8 cellular contexts compared by ENCODE assay signal in the genomic region with DNA sequence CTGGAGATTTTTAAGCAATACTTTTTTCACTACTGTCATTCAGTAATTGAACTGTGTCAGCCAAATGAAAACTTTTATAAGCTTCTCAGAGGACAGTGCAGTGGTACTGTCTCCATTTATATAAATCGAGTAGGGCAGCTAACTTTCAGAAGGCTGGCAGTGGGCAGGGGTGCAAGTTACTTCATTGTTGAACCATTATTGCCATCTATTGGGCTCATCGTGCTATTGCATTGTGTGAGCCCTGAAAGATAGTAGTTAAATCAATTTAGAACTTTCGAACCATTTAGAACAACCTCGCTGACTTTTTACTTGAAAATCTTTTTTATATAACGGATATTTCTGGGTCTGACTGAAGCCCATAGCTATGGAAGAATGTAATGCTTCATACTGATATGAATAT.
DNase-seq lines count a peak whose midpoint lies in the region; ATAC-seq and TF ChIP-seq lines count a peak whose summit lies in the region.

No MANE protein-coding gene starts in this region.

- no peaks in the 10 kb centered on the region for H3K9me3 Mint-ChIP-seq in endothelial cell (ENCODE audit: unreplicated experiment)

- H3K9me3 ChIP-seq in SJCRH30 (replicated peaks): no peaks in the 10 kb centered on the region
- H3K9me3 ChIP-seq in mucosa of descending colon: no peaks in the 10 kb centered on the region

- no peaks in the 10 kb centered on the region for H3K27me3 ChIP-seq in SJCRH30

- no peaks in the 10 kb centered on the region for H3K4me1 Mint-ChIP-seq in endothelial cell (ENCODE audit: unreplicated experiment)

- no peak overlapping the region for H3K27ac ChIP-seq in SJCRH30

- TF ChIP-seq POLR2A in NB4 (IDR thresholded peaks at IDR 0.05; ENCODE audit: extremely low read depth, insufficient read length): no peak

- ATAC-seq in GM18502 (IDR thresholded peaks at IDR 0.05; ENCODE audit: poor library complexity, unreplicated experiment): peak; percentile 59
- ATAC-seq in mucosa of descending colon: peak; percentile 57
- ATAC-seq in GM21786 (IDR thresholded peaks at IDR 0.05; ENCODE audit: unreplicated experiment): no peak
- no peak for ATAC-seq in GM19035 (IDR thresholded peaks at IDR 0.05; ENCODE audit: unreplicated experiment)

- TF ChIP-seq CTCF in NB4 (IDR thresholded peaks at IDR 0.05; ENCODE audit: low read depth, low read length) (peak; percentile 73), endothelial cell (IDR thresholded peaks at IDR 0.05; ENCODE audit: unreplicated experiment) (peak; percentile 78), mucosa of descending colon (IDR thresholded peaks at IDR 0.05) (peak; percentile 45)

- no peak overlapping the region for H3K4me3 Mint-ChIP-seq in endothelial cell (ENCODE audit: unreplicated experiment)

- DNase-seq in AG20443 (ENCODE audit: low spot score): peak; percentile 47
- DNase-seq in NB4 (ENCODE audit: low read depth): peak; percentile 76
- peak; percentile 43 to 75 for DNase-seq in SJCRH30
- peak; percentile 55 for DNase-seq in endothelial cell (ENCODE audit: low spot score)
- peak in 1 of 3 donors; percentile 50 for DNase-seq in mucosa of descending colon

- intact Hi-C loops in mucosa of descending colon (cut with DNase I, micrococcal nuclease): loop anchor here (5.0 kb wide), 1 partner anchor 679 kb away; no protein-coding TSS in a partner anchor

- H3K27ac Mint-ChIP-seq in endothelial cell (ENCODE audit: unreplicated experiment): no peak overlapping the region

- no peaks in the 10 kb centered on the region for H3K36me3 Mint-ChIP-seq in endothelial cell (ENCODE audit: low read depth, unreplicated experiment)

- H3K27me3 Mint-ChIP-seq in endothelial cell (ENCODE audit: unreplicated experiment): no peaks in the 10 kb centered on the region

- H3K4me3 ChIP-seq in NB4 (ENCODE audit: low read depth, low read length): no peak overlapping the region
- no peak overlapping the region for H3K4me3 ChIP-seq in SJCRH30
- no peak overlapping the region for H3K4me3 ChIP-seq in mucosa of descending colon

- H3K4me1 ChIP-seq in SJCRH30 (no peaks in the 10 kb centered on the region), mucosa of descending colon (ENCODE audit: low read depth) (no peaks in the 10 kb centered on the region)

- no peaks in the 10 kb centered on the region for H3K36me3 ChIP-seq in SJCRH30
- no peaks in the 10 kb centered on the region for H3K36me3 ChIP-seq in mucosa of descending colon (ENCODE audit: low read depth)

Comparison
In these comparisons a context has a peak if more than half of its experiments do, and no peak if none do; other contexts are left out.
1. ATAC-seq: peak in GM18502 (single experiment) and mucosa of descending colon (single experiment); none in GM21786 (single experiment) and GM19035 (single experiment).
2. Peak in every context shown above with its lines, with median percentiles within 50 percentile points of each other: CTCF ChIP-seq.